ENCODE assay signal across 16 cellular contexts in the genomic region with DNA sequence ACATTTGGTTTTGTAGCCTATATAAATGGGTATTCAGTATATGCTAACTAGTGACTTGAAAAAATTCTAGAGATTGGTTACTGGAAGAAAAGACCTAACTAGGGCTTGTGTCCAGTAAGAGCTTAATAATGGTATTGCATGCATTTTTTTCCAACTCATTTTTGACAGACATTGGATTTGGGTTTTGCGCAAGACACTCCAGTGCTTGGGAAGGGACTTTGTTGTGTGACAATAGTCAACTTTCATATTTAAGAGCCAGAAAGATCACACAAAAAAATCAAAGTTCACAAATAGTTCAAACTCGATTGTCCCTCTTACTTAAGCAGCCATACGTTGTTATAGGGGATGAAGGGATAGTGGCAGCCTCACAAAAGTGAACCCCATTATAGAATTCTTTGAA. TPM values are rescaled to one million over a fixed set of nuclear protein-coding genes. Genes with fewer than 3 reads are reported as not detected.
DNase-seq lines count a peak whose midpoint lies in the region; ATAC-seq and TF ChIP-seq lines count a peak whose summit lies in the region.
"Had no signal": no experiment of that assay in that cellular context is flagged by ENCODE, and none has a peak within 500 bp of the region (broad histone marks: within the 10 kb centered on the region; RNA-seq: fewer than 3 reads in every experiment).

No MANE protein-coding gene starts in this region.

- H3K4ac ChIP-seq in neuronal stem cell (ENCODE audit: low read length): no peak overlapping the region

- no peak overlapping the region for H4K8ac ChIP-seq in neuronal stem cell (ENCODE audit: low read depth, low read length)

- H3K9me3 Mint-ChIP-seq in IgD-negative memory B cell (peaks cover 0 to 4% (median 0%) of the 10 kb centered on the region in 3 donors), brain (peaks cover 12 to 25% (median 17%) of the 10 kb centered on the region in 5 experiments)
- no peaks in the 10 kb centered on the region for H3K9me3 Mint-ChIP-seq in stimulated activated naive CD8-positive, alpha-beta T cell treated with anti-CD3 and anti-CD28 coated beads, Interleukin-15, amount 100 ng/mL, for 72 hours

- no peak overlapping the region for H4K91ac ChIP-seq in neuronal stem cell (ENCODE audit: low read depth, low read length, poor library complexity)

- no peak overlapping the region for H3K4me2 ChIP-seq in neuronal stem cell (ENCODE audit: insufficient read depth, low read length, poor library complexity, severe bottlenecking)

- peak overlapping the region in 1 of 3 donors; percentile 10 for H3K27ac Mint-ChIP-seq in IgD-negative memory B cell
- H3K27ac Mint-ChIP-seq in brain: no peak overlapping the region
- H3K27ac Mint-ChIP-seq in stimulated activated naive CD8-positive, alpha-beta T cell treated with anti-CD3 and anti-CD28 coated beads, Interleukin-15, amount 100 ng/mL, for 72 hours: no peak overlapping the region

- peak overlapping the region; percentile 98 for H2AFZ ChIP-seq in neuronal stem cell (ENCODE audit: low read length)

- no peaks in the 10 kb centered on the region for H3K36me3 Mint-ChIP-seq in IgD-negative memory B cell
- peaks cover 23% of the 10 kb centered on the region for H3K36me3 Mint-ChIP-seq in brain

- DNase-seq in neuronal stem cell (ENCODE audit: low spot score): no peak
- DNase-seq in NK-92 (lab: John Stamatoyannopoulos, UW; ENCODE audit: unreplicated experiment): no peak
- no peak for DNase-seq in activated effector memory CD4-positive, alpha-beta T cell treated with anti-CD3 and anti-CD28 coated beads, Interleukin-2, amount 50 U/mL, for 16 hours
- no peak for DNase-seq in stimulated activated naive CD8-positive, alpha-beta T cell treated with anti-CD3 and anti-CD28 coated beads, Interleukin-15, amount 100 ng/mL, for 72 hours
- DNase-seq: activated CD4-positive, alpha-beta T cell treated with anti-CD3 and anti-CD28 coated beads, Interleukin-2, amount 10 ng/mL, durations not matched to agents 7 days and 5 days; brain microvascular endothelial cell; DMS79; head of caudate nucleus; left ventricle myocardium superior; NCI-H1417; NCI-H446 treated with DMSO at 0.1 percent for 48 hours had no signal

- H3K14ac ChIP-seq in neuronal stem cell (ENCODE audit: low read length): no peak overlapping the region

- H2BK12ac ChIP-seq in neuronal stem cell (ENCODE audit: low read length): no peak overlapping the region

- no peak overlapping the region for H3K18ac ChIP-seq in neuronal stem cell (ENCODE audit: low read length)

- peak overlapping the region; percentile 93 for H3K27ac ChIP-seq in 22Rv1
- H3K27ac ChIP-seq in neuronal stem cell (replicated peaks; ENCODE audit: low read length): no peak overlapping the region

- no peak overlapping the region for H2BK5ac ChIP-seq in neuronal stem cell (ENCODE audit: low read length)

- peaks cover 0 to 2% of the 10 kb centered on the region in 2 donors for H3K36me3 ChIP-seq in neuronal stem cell (replicated peaks in 1 of 2; ENCODE audit: control insufficient read depth in 2 of 2, insufficient read depth in 2 of 2, low read length in 2 of 2)
- H3K36me3 ChIP-seq: brain microvascular endothelial cell had no signal

- ATAC-seq in HG02798 (IDR thresholded peaks at IDR 0.05; ENCODE audit: poor library complexity, unreplicated experiment): no peak
- ATAC-seq in stimulated activated naive CD8-positive, alpha-beta T cell treated with anti-CD3 and anti-CD28 coated beads, Interleukin-15, amount 100 ng/mL, for 72 hours: no peak

- no peak overlapping the region for H3K9ac ChIP-seq in neuronal stem cell (ENCODE audit: low read depth, low read length, poor library complexity)

- peaks cover 2 to 12% of the 10 kb centered on the region in 2 donors for H3K9me3 ChIP-seq in neuronal stem cell (replicated peaks in 1 of 2; ENCODE audit: control insufficient read depth in 2 of 2, insufficient read depth in 1 of 2, low read depth in 1 of 2, low read length in 2 of 2)

- no CpG with 5 or more reads among the region's 3 CpGs for WGBS in neuronal stem cell (ENCODE audit: extremely low coverage in 2 of 2, insufficient read length in 2 of 2, insufficient replicate concordance in 1 of 2), 2 donors

- H2BK15ac ChIP-seq in neuronal stem cell (ENCODE audit: low read length): no peak overlapping the region

- peaks cover 22 to 35% (median 34%) of the 10 kb centered on the region in 3 donors for H3K4me1 Mint-ChIP-seq in IgD-negative memory B cell
- peaks cover 38% of the 10 kb centered on the region for H3K4me1 Mint-ChIP-seq in brain
- peaks cover 40% of the 10 kb centered on the region for H3K4me1 Mint-ChIP-seq in stimulated activated naive CD8-positive, alpha-beta T cell treated with anti-CD3 and anti-CD28 coated beads, Interleukin-15, amount 100 ng/mL, for 72 hours

- H3K27me3 Mint-ChIP-seq in IgD-negative memory B cell (peaks cover 1% of the 10 kb centered on the region), brain (peaks cover 15% of the 10 kb centered on the region)
- H3K27me3 Mint-ChIP-seq in stimulated activated naive CD8-positive, alpha-beta T cell treated with anti-CD3 and anti-CD28 coated beads, Interleukin-15, amount 100 ng/mL, for 72 hours: no peaks in the 10 kb centered on the region
- H3K27me3 Mint-ChIP-seq: type B pancreatic cell had no signal

- TF ChIP-seq CTCF in 22Rv1 (IDR thresholded peaks at IDR 0.05) (no peak), brain (conservative IDR thresholded peaks at IDR 0.05) (no peak)

- H3K79me1 ChIP-seq in neuronal stem cell (ENCODE audit: low read depth, low read length): no peaks in the 10 kb centered on the region

- peaks cover 0 to 3% of the 10 kb centered on the region in 2 donors for H3K4me1 ChIP-seq in neuronal stem cell (ENCODE audit: control insufficient read depth in 2 of 2, insufficient read depth in 1 of 2, low read depth in 1 of 2, low read length in 2 of 2)

- no peak overlapping the region for H3K4me3 ChIP-seq in neuronal stem cell (ENCODE audit: low read length in 2 of 2)

- H3K23ac ChIP-seq in neuronal stem cell (ENCODE audit: low read depth, low read length, poor library complexity): no peak overlapping the region

- H3K4me3 Mint-ChIP-seq in IgD-negative memory B cell: peak overlapping the region; percentile 16 to 96 (median 70)
- peak overlapping the region in 3 of 5 experiments; percentile 86 to 95 (median 94) for H3K4me3 Mint-ChIP-seq in brain
- H3K4me3 Mint-ChIP-seq in stimulated activated naive CD8-positive, alpha-beta T cell treated with anti-CD3 and anti-CD28 coated beads, Interleukin-15, amount 100 ng/mL, for 72 hours: peak overlapping the region in 1 of 2 donors; percentile 29

- H2AK5ac ChIP-seq in neuronal stem cell (ENCODE audit: low read depth, low read length): no peak overlapping the region

- H2BK120ac ChIP-seq in neuronal stem cell (ENCODE audit: low read depth, low read length): no peak overlapping the region

- H3K27me3 ChIP-seq in neuronal stem cell (ENCODE audit: control insufficient read depth in 3 of 3, insufficient read depth in 3 of 3, low read depth in 1 of 3, low read length in 3 of 3): no peaks in the 10 kb centered on the region
- H3K27me3 ChIP-seq: brain microvascular endothelial cell had no signal

RNA-seq across cellular contexts. Expression of gene HSD17B11, which starts 1.2 kb away (rescaled TPM):
- polyA plus RNA-seq in IgD-negative memory B cell (59.5 TPM), brain (ENCODE audit: insufficient read depth, low read depth, low replicate concordance) (39.5 TPM)
- 15.0 TPM for polyA plus RNA-seq in neuronal stem cell (2013, experiment 1 of 2)
- polyA plus RNA-seq in neuronal stem cell (2013, experiment 2 of 2): 15.0 TPM

RNA-seq across cellular contexts. Expression of gene NUDT9, which starts 30.2 kb away (rescaled TPM):
- polyA plus RNA-seq in IgD-negative memory B cell (23.6 TPM), brain (ENCODE audit: insufficient read depth, low read depth, low replicate concordance) (24.9 TPM)
- polyA plus RNA-seq in neuronal stem cell (2013, experiment 1 of 2): 12.9 TPM
- polyA plus RNA-seq in neuronal stem cell (2013, experiment 2 of 2): 12.9 TPM
